In the genomic region with DNA sequence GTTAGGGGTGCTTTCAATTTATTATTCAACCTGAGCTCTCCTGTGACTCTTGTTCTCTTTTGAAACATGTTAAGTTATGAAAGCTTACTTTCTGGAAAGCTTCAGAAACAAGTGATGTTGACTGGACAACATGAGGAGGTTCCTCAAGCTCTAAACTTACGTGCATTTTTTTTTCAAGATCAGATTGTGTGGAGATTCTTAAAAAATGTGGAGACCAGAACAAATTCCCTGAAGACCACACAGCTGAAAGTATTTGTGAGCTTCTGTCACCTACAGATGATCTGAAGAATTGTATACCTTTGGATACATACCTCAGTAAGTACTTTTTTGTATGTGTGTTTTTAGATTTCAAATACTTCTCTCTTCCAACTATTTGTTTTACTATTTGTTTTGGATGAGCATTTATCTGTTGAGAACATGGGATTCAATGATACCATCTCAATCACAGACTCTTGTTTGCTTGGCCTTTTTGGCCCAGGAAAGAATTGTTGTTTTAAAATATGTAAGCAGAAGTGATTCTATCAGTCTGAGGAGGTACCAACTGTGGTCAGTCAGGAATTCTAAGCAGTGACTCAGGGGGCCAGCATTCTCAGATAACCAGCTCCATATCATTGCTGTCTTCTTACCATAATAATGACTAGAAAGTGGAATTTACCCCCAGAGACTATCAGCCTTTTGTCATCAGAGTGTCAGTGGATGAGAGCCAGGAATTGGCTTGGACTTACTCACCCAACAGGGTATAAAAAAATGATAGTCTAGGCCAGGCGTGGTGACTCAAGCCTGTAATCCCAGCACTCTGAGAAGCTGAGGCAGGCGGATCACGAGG, we compare ENCODE assay signal across 10 cellular contexts. TPM values are rescaled to one million over a fixed set of nuclear protein-coding genes. Genes with fewer than 3 reads are reported as not detected.
DNase-seq lines count a peak whose midpoint lies in the region; ATAC-seq and TF ChIP-seq lines count a peak whose summit lies in the region.
"Had no signal": no experiment of that assay in that cellular context is flagged by ENCODE, and none has a peak within 500 bp of the region (broad histone marks: within the 10 kb centered on the region; RNA-seq: fewer than 3 reads in every experiment).

No MANE protein-coding gene starts in this region.

- no peak for TF ChIP-seq CTCF in AG10803 (conservative IDR thresholded peaks at IDR 0.05; ENCODE audit: low read length)

- H3K27me3 Mint-ChIP-seq in stimulated activated naive B cell treated with anti-CD40 and anti-IgM and Interleukin-4, amounts not matched to agents 10 μg/mL and 1 μg/mL and 100 μg/mL, for 72 hours: no peaks in the 10 kb centered on the region

- no peaks in the 10 kb centered on the region for H3K36me3 Mint-ChIP-seq in stimulated activated naive B cell treated with anti-CD40 and anti-IgM and Interleukin-4, amounts not matched to agents 10 μg/mL and 1 μg/mL and 100 μg/mL, for 72 hours

- no peak overlapping the region for H3K4me3 Mint-ChIP-seq in stimulated activated naive B cell treated with anti-CD40 and anti-IgM and Interleukin-4, amounts not matched to agents 10 μg/mL and 1 μg/mL and 100 μg/mL, for 72 hours

- ATAC-seq in stimulated activated naive B cell treated with anti-CD40 and anti-IgM and Interleukin-4, amounts not matched to agents 10 μg/mL and 1 μg/mL and 100 μg/mL, for 72 hours (replicated peaks): no peak

- no peak overlapping the region for H3K27ac Mint-ChIP-seq in stimulated activated naive B cell treated with anti-CD40 and anti-IgM and Interleukin-4, amounts not matched to agents 10 μg/mL and 1 μg/mL and 100 μg/mL, for 72 hours

- no peak overlapping the region for H3K4me3 ChIP-seq in AG10803 (ENCODE audit: low read length)
- H3K4me3 ChIP-seq: SK-N-MC, skin epidermis had no signal

- H3K4me1 Mint-ChIP-seq in stimulated activated naive B cell treated with anti-CD40 and anti-IgM and Interleukin-4, amounts not matched to agents 10 μg/mL and 1 μg/mL and 100 μg/mL, for 72 hours: peaks cover 0 to 3% of the 10 kb centered on the region in 2 donors

- DNase-seq in AG10803 (ENCODE audit: low read depth) (peak; percentile 99), LoVo (ENCODE audit: low spot score) (peak; percentile 79), dedifferentiated amniotic fluid mesenchymal stem cell (ENCODE audit: extremely low spot score) (peak; percentile 91), myocyte (ENCODE audit: low read depth) (peak; percentile 86), putamen (ENCODE audit: low spot score) (no peak), inferior parietal cortex (ENCODE audit: extremely low spot score) (no peak), cortex of kidney (lab: John Stamatoyannopoulos, UW) (no peak)
- no peak for DNase-seq in stimulated activated naive B cell treated with anti-CD40 and anti-IgM and Interleukin-4, amounts not matched to agents 10 μg/mL and 1 μg/mL and 100 μg/mL, for 72 hours

- no peaks in the 10 kb centered on the region for H3K9me3 Mint-ChIP-seq in stimulated activated naive B cell treated with anti-CD40 and anti-IgM and Interleukin-4, amounts not matched to agents 10 μg/mL and 1 μg/mL and 100 μg/mL, for 72 hours

RNA-seq across cellular contexts. Expression of gene GLIPR2, which starts 34.4 kb away (rescaled TPM):
- 24.2 and 26.7 TPM in 2 replicates for total RNA-seq in myocyte
- 67.3 TPM for polyA plus RNA-seq in myocyte (2012)

Comparison
In these comparisons a context has a peak if more than half of its experiments do, and no peak if none do; other contexts are left out.
1. DNase-seq: peak in AG10803 (single experiment), LoVo (single experiment), dedifferentiated amniotic fluid mesenchymal stem cell (single experiment) and myocyte (single experiment); none in putamen (single experiment), inferior parietal cortex (single experiment), stimulated activated naive B cell treated with anti-CD40 and anti-IgM and Interleukin-4, amounts not matched to agents 10 μg/mL and 1 μg/mL and 100 μg/mL, for 72 hours (single experiment) and cortex of kidney (single experiment).